Comparison of ENCODE assay signal across 2 cellular contexts in genomic region chr6:10310826-10311225, GRCh38.
TF ChIP-seq lines count a peak whose summit lies in the region.

No MANE protein-coding gene starts in this region.

TF ChIP-seq in HEK293, 187 proteins besides CTCF, POLR2A, EP300 and RAD21 (continued from another document and continues in another):
- TF ChIP-seq, protein P1, sequence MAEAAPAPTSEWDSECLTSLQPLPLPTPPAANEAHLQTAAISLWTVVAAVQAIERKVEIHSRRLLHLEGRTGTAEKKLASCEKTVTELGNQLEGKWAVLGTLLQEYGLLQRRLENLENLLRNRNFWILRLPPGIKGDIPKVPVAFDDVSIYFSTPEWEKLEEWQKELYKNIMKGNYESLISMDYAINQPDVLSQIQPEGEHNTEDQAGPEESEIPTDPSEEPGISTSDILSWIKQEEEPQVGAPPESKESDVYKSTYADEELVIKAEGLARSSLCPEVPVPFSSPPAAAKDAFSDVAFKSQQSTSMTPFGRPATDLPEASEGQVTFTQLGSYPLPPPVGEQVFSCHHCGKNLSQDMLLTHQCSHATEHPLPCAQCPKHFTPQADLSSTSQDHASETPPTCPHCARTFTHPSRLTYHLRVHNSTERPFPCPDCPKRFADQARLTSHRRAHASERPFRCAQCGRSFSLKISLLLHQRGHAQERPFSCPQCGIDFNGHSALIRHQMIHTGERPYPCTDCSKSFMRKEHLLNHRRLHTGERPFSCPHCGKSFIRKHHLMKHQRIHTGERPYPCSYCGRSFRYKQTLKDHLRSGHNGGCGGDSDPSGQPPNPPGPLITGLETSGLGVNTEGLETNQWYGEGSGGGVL (tag by site-specific recombination; IDR thresholded peaks at IDR 0.05): peak; percentile 57; the same call in 1 of the 2 replicates
- no peak for TF ChIP-seq ZNF623 (tag by site-specific recombination; IDR thresholded peaks at IDR 0.05)
- peak; percentile 83; the same call in 1 of the 2 replicates for TF ChIP-seq OVOL3 (tag by site-specific recombination; IDR thresholded peaks at IDR 0.05)
- TF ChIP-seq ZNF501 (tag by site-specific recombination; IDR thresholded peaks at IDR 0.05): peak; percentile 83; the same call in 1 of the 2 replicates
- TF ChIP-seq ZXDB (tag by site-specific recombination; IDR thresholded peaks at IDR 0.05): peak; percentile 62
- peak; percentile 86 for TF ChIP-seq WT1 (tag by site-specific recombination; IDR thresholded peaks at IDR 0.05)
- TF ChIP-seq ZNF366 (tag by site-specific recombination; conservative IDR thresholded peaks at IDR 0.05): peak; percentile 83
- no peak for TF ChIP-seq ZNF426 (tag by site-specific recombination; IDR thresholded peaks at IDR 0.05)
- peak; percentile 30; the same call in 1 of the 2 replicates for TF ChIP-seq ZNF394 (tag by site-specific recombination; IDR thresholded peaks at IDR 0.05; ENCODE audit: borderline replicate concordance)
- peak; percentile 56 for TF ChIP-seq ZNF513 (tag by site-specific recombination; IDR thresholded peaks at IDR 0.05)
- TF ChIP-seq, protein P2, sequence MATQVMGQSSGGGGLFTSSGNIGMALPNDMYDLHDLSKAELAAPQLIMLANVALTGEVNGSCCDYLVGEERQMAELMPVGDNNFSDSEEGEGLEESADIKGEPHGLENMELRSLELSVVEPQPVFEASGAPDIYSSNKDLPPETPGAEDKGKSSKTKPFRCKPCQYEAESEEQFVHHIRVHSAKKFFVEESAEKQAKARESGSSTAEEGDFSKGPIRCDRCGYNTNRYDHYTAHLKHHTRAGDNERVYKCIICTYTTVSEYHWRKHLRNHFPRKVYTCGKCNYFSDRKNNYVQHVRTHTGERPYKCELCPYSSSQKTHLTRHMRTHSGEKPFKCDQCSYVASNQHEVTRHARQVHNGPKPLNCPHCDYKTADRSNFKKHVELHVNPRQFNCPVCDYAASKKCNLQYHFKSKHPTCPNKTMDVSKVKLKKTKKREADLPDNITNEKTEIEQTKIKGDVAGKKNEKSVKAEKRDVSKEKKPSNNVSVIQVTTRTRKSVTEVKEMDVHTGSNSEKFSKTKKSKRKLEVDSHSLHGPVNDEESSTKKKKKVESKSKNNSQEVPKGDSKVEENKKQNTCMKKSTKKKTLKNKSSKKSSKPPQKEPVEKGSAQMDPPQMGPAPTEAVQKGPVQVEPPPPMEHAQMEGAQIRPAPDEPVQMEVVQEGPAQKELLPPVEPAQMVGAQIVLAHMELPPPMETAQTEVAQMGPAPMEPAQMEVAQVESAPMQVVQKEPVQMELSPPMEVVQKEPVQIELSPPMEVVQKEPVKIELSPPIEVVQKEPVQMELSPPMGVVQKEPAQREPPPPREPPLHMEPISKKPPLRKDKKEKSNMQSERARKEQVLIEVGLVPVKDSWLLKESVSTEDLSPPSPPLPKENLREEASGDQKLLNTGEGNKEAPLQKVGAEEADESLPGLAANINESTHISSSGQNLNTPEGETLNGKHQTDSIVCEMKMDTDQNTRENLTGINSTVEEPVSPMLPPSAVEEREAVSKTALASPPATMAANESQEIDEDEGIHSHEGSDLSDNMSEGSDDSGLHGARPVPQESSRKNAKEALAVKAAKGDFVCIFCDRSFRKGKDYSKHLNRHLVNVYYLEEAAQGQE (tag by site-specific recombination; IDR thresholded peaks at IDR 0.05): no peak
- no peak for TF ChIP-seq ZNF670 (tag by site-specific recombination; IDR thresholded peaks at IDR 0.05; ENCODE audit: low read depth)
- TF ChIP-seq ZNF629 (tag by site-specific recombination; IDR thresholded peaks at IDR 0.05): peak; percentile 57
- TF ChIP-seq ZNF112 (tag by site-specific recombination; IDR thresholded peaks at IDR 0.05): no peak
- peak; percentile 41; the same call in 1 of the 2 replicates for TF ChIP-seq ZNF561 (tag by site-specific recombination; IDR thresholded peaks at IDR 0.05; ENCODE audit: borderline replicate concordance)
- TF ChIP-seq GFI1B (tag by site-specific recombination; IDR thresholded peaks at IDR 0.05): peak; percentile 26; the same call in 1 of the 2 replicates
- TF ChIP-seq, protein P3, sequence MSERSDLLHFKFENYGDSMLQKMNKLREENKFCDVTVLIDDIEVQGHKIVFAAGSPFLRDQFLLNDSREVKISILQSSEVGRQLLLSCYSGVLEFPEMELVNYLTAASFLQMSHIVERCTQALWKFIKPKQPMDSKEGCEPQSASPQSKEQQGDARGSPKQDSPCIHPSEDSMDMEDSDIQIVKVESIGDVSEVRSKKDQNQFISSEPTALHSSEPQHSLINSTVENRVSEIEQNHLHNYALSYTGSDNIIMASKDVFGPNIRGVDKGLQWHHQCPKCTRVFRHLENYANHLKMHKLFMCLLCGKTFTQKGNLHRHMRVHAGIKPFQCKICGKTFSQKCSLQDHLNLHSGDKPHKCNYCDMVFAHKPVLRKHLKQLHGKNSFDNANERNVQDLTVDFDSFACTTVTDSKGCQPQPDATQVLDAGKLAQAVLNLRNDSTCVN (tag by site-specific recombination; optimal IDR thresholded peaks at IDR 0.05): no peak
- TF ChIP-seq, protein P4, sequence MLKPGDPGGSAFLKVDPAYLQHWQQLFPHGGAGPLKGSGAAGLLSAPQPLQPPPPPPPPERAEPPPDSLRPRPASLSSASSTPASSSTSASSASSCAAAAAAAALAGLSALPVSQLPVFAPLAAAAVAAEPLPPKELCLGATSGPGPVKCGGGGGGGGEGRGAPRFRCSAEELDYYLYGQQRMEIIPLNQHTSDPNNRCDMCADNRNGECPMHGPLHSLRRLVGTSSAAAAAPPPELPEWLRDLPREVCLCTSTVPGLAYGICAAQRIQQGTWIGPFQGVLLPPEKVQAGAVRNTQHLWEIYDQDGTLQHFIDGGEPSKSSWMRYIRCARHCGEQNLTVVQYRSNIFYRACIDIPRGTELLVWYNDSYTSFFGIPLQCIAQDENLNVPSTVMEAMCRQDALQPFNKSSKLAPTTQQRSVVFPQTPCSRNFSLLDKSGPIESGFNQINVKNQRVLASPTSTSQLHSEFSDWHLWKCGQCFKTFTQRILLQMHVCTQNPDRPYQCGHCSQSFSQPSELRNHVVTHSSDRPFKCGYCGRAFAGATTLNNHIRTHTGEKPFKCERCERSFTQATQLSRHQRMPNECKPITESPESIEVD (tag by site-specific recombination; IDR thresholded peaks at IDR 0.05): peak; percentile 97
- TF ChIP-seq ZNF184 (tag by site-specific recombination; IDR thresholded peaks at IDR 0.05): 0 out of 2 replicates have a peak, but pooled peaks have one; percentile 9

TF ChIP-seq in WTC11, 78 proteins besides CTCF, POLR2A, EP300 and RAD21 (continued from another document):
- no peak for TF ChIP-seq ZNF532 (CRISPR knock-in tag; IDR thresholded peaks at IDR 0.05; ENCODE audit: borderline replicate concordance)
- no peak for TF ChIP-seq ETV6 (CRISPR knock-in tag; IDR thresholded peaks at IDR 0.05)
- no peak for TF ChIP-seq CREM (CRISPR knock-in tag; IDR thresholded peaks at IDR 0.05)
- TF ChIP-seq, protein P5, sequence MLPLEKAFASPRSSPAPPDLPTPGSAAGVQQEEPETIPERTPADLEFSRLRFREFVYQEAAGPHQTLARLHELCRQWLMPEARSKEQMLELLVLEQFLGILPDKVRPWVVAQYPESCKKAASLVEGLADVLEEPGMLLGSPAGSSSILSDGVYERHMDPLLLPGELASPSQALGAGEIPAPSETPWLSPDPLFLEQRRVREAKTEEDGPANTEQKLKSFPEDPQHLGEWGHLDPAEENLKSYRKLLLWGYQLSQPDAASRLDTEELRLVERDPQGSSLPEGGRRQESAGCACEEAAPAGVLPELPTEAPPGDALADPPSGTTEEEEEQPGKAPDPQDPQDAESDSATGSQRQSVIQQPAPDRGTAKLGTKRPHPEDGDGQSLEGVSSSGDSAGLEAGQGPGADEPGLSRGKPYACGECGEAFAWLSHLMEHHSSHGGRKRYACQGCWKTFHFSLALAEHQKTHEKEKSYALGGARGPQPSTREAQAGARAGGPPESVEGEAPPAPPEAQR (CRISPR knock-in tag; IDR thresholded peaks at IDR 0.05): no peak
- no peak for TF ChIP-seq ZNF232 (CRISPR knock-in tag; IDR thresholded peaks at IDR 0.05)
- TF ChIP-seq SP1 (CRISPR knock-in tag; conservative IDR thresholded peaks at IDR 0.05): no peak
- TF ChIP-seq SOX15 (CRISPR knock-in tag; IDR thresholded peaks at IDR 0.05): no peak
- no peak for TF ChIP-seq ZNF219 (CRISPR knock-in tag; IDR thresholded peaks at IDR 0.05; ENCODE audit: borderline replicate concordance)
- TF ChIP-seq, protein P6, sequence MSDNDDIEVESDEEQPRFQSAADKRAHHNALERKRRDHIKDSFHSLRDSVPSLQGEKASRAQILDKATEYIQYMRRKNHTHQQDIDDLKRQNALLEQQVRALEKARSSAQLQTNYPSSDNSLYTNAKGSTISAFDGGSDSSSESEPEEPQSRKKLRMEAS (CRISPR knock-in tag; IDR thresholded peaks at IDR 0.05): no peak
- TF ChIP-seq, protein P7, sequence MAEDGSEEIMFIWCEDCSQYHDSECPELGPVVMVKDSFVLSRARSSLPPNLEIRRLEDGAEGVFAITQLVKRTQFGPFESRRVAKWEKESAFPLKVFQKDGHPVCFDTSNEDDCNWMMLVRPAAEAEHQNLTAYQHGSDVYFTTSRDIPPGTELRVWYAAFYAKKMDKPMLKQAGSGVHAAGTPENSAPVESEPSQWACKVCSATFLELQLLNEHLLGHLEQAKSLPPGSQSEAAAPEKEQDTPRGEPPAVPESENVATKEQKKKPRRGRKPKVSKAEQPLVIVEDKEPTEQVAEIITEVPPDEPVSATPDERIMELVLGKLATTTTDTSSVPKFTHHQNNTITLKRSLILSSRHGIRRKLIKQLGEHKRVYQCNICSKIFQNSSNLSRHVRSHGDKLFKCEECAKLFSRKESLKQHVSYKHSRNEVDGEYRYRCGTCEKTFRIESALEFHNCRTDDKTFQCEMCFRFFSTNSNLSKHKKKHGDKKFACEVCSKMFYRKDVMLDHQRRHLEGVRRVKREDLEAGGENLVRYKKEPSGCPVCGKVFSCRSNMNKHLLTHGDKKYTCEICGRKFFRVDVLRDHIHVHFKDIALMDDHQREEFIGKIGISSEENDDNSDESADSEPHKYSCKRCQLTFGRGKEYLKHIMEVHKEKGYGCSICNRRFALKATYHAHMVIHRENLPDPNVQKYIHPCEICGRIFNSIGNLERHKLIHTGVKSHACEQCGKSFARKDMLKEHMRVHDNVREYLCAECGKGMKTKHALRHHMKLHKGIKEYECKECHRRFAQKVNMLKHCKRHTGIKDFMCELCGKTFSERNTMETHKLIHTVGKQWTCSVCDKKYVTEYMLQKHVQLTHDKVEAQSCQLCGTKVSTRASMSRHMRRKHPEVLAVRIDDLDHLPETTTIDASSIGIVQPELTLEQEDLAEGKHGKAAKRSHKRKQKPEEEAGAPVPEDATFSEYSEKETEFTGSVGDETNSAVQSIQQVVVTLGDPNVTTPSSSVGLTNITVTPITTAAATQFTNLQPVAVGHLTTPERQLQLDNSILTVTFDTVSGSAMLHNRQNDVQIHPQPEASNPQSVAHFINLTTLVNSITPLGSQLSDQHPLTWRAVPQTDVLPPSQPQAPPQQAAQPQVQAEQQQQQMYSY (CRISPR knock-in tag; IDR thresholded peaks at IDR 0.05): no peak
- TF ChIP-seq ZNF317 (CRISPR knock-in tag; IDR thresholded peaks at IDR 0.05; ENCODE audit: borderline replicate concordance, low read depth): no peak
- TF ChIP-seq NFE2L1 (CRISPR knock-in tag; IDR thresholded peaks at IDR 0.05): no peak
- TF ChIP-seq, protein P8, sequence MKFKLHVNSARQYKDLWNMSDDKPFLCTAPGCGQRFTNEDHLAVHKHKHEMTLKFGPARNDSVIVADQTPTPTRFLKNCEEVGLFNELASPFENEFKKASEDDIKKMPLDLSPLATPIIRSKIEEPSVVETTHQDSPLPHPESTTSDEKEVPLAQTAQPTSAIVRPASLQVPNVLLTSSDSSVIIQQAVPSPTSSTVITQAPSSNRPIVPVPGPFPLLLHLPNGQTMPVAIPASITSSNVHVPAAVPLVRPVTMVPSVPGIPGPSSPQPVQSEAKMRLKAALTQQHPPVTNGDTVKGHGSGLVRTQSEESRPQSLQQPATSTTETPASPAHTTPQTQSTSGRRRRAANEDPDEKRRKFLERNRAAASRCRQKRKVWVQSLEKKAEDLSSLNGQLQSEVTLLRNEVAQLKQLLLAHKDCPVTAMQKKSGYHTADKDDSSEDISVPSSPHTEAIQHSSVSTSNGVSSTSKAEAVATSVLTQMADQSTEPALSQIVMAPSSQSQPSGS (CRISPR knock-in tag; IDR thresholded peaks at IDR 0.05; ENCODE audit: borderline replicate concordance, low read depth): no peak
- no peak for TF ChIP-seq NR2C2 (CRISPR knock-in tag; IDR thresholded peaks at IDR 0.05)
